In the genomic region with DNA sequence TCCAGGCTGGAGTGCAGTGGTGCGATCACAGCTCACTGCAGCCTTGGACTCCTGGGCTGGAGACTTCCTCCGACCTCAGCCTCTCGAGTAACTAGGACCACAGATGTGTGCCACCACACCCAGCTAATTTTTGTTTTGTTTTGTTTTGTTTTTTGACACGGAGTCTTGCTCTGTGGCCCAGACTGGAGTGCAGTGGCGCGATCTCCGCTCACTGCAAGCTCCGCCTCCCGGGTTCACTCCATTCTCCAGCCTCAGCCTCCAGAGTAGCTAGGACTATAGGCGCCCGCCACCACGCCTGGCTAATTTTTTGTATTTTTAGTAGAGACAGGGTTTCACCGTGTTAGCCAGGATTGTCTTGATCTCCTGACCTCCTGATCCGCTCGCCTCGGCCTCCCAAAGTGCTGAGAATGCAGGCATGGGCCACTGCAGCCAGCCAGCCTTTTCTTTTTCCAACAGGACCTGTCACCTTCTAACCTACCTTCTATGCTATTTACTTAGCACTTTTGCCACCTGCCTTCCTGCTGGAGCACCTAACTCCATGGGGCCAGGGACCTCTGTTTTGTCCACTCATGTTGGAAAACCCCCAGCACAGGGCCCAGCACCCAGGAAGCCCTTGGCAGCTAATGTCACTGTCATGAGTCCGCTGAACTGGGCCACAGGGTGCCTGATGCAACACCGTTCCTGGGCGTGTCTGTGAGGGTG, we compare ENCODE assay signal across 9 cellular contexts. TPM values are rescaled to one million over a fixed set of nuclear protein-coding genes. Genes with fewer than 3 reads are reported as not detected.
DNase-seq lines count a peak whose midpoint lies in the region; ATAC-seq and TF ChIP-seq lines count a peak whose summit lies in the region.
"Not testable (repeated sequence)": the region's sequence is repeated elsewhere in the genome, so short reads cannot be mapped to it uniquely, and the experiment has no call there.
"Had no signal": no experiment of that assay in that cellular context is flagged by ENCODE, and none has a peak within 500 bp of the region (broad histone marks: within the 10 kb centered on the region; RNA-seq: fewer than 3 reads in every experiment).

No MANE protein-coding gene starts in this region.

- H3K4me3 ChIP-seq in BLaER1; NT2/D1 (ENCODE audit: insufficient read length, low read depth); right cardiac atrium (ENCODE audit: low read length); right lobe of liver: not testable (repeated sequence)

- H3K4me3 Mint-ChIP-seq in WTC11, nephron progenitor cell: not testable (repeated sequence)

- H4K20me1 ChIP-seq in BLaER1: not testable (repeated sequence)

- not testable (repeated sequence) for TF ChIP-seq CTCF in WTC11 (IDR thresholded peaks at IDR 0.05); right lobe of liver (IDR thresholded peaks at IDR 0.05); nephron progenitor cell (IDR thresholded peaks at IDR 0.05)

- H3K36me3 Mint-ChIP-seq in WTC11; nephron progenitor cell (ENCODE audit: low read depth): not testable (repeated sequence)

- DNase-seq in DMS53 (lab: John Stamatoyannopoulos, UW) (peak; percentile 94), MV-4-11 (lab: John Stamatoyannopoulos, UW) (peak; percentile 25), right cardiac atrium (peak in 2 of 3 donors; percentile 13 to 14), right lobe of liver (peak in 2 of 3 donors; percentile 74 to 92)
- DNase-seq in NT2/D1 (ENCODE audit: low read depth, low spot score); WTC11 (ENCODE audit: low spot score); nephron progenitor cell: not testable (repeated sequence)

- POLR2A ChIA-PET in WTC11 (lab: Charles Lee): not testable (repeated sequence)

- ATAC-seq in WTC11, right cardiac atrium: not testable (repeated sequence)
- peak; percentile 87 to 95 (median 90) for ATAC-seq in right lobe of liver

- not testable (repeated sequence) for H3K9ac ChIP-seq in BLaER1
- peak overlapping the region; percentile 10 for H3K9ac ChIP-seq in NT2/D1 (ENCODE audit: insufficient read length, low read depth)

- H3K4me2 ChIP-seq in BLaER1: peak overlapping the region; percentile 41

- not testable (repeated sequence) for H3K9me3 Mint-ChIP-seq in WTC11, nephron progenitor cell

- H3K27me3 ChIP-seq in BLaER1 (peaks cover 31% of the 10 kb centered on the region), NT2/D1 (ENCODE audit: insufficient read depth, insufficient read length) (peaks cover 23% of the 10 kb centered on the region)
- not testable (repeated sequence) for H3K27me3 ChIP-seq in right cardiac atrium (ENCODE audit: control insufficient read depth, insufficient read depth); right lobe of liver

- H3K27me3 Mint-ChIP-seq in WTC11 (ENCODE audit: low read depth): peaks cover 15% of the 10 kb centered on the region
- peaks cover 42% of the 10 kb centered on the region for H3K27me3 Mint-ChIP-seq in nephron progenitor cell (ENCODE audit: low read depth, poor library complexity)

- not testable (repeated sequence) for H3K27ac ChIP-seq in BLaER1; right cardiac atrium (ENCODE audit: low read length)
- H3K27ac ChIP-seq in right lobe of liver: peak overlapping the region in 2 of 3 donors; percentile 18 to 40

- WGBS in right cardiac atrium: 88% methylated on average over 19 of the region's 19 CpGs
- WGBS in right lobe of liver (ENCODE audit: insufficient coverage, low coverage, low lambda C conversion rate, missing lambda C conversion rate): 59% methylated on average over 13 of the region's 19 CpGs

- not testable (repeated sequence) for H3K36me3 ChIP-seq in BLaER1; NT2/D1 (ENCODE audit: insufficient read depth, insufficient read length, low read length); right lobe of liver

- H3K4me1 Mint-ChIP-seq in WTC11 (peaks cover 11% of the 10 kb centered on the region), nephron progenitor cell (peaks cover 13% of the 10 kb centered on the region)

- H3K4me1 ChIP-seq in BLaER1: peaks cover 72% of the 10 kb centered on the region
- not testable (repeated sequence) for H3K4me1 ChIP-seq in NT2/D1 (ENCODE audit: insufficient read depth, insufficient read length); right cardiac atrium (ENCODE audit: control insufficient read depth, insufficient read depth, low read length); right lobe of liver

- H3K27ac Mint-ChIP-seq in WTC11: peak overlapping the region; percentile 19; the same call in 1 of the 2 replicates
- peak overlapping the region; percentile 16 for H3K27ac Mint-ChIP-seq in nephron progenitor cell

- intact Hi-C loops in right cardiac atrium (cut with DNase I); right lobe of liver (cut with DNase I): not testable (repeated sequence)

- not testable (repeated sequence) for TF ChIP-seq POLR2A in right lobe of liver (IDR thresholded peaks at IDR 0.05)

- CTCF ChIA-PET in WTC11 (lab: Charles Lee): interaction anchor here (0.7 to 9.3 kb wide), 5 partner anchors 12 to 25 kb away, joined by 3 to 102 read pairs (median 10); no protein-coding TSS in a partner anchor

- H3K9me3 ChIP-seq in BLaER1; NT2/D1 (ENCODE audit: insufficient read depth, low read length); right cardiac atrium (ENCODE audit: control insufficient read depth, low read length); right lobe of liver: not testable (repeated sequence)

TF ChIP-seq in WTC11, 78 proteins besides CTCF, POLR2A, EP300 and RAD21:
- TF ChIP-seq GABPB1 (CRISPR knock-in tag; IDR thresholded peaks at IDR 0.05): peak; percentile 99

RNA-seq across cellular contexts. Expression of a gene that starts 5.6 kb away (rescaled TPM):
- total RNA-seq in WTC11 (2021) (0.85 to 1.4 TPM (median 1.4 TPM) in 3 replicates), right cardiac atrium (1 to 10 TPM in 1 of 4 donors, under 1 TPM in 3; 0.45 to 1.0 (median 0.91) TPM), right lobe of liver (1 to 10 TPM in 4 of 6 experiments, under 1 TPM in 1, not detected in 1; 0.42 to 5.8 (median 1.4) TPM)
- 0.36 TPM for polyA plus RNA-seq in right cardiac atrium
- total RNA-seq: H4 had no signal
